In the genomic region with DNA sequence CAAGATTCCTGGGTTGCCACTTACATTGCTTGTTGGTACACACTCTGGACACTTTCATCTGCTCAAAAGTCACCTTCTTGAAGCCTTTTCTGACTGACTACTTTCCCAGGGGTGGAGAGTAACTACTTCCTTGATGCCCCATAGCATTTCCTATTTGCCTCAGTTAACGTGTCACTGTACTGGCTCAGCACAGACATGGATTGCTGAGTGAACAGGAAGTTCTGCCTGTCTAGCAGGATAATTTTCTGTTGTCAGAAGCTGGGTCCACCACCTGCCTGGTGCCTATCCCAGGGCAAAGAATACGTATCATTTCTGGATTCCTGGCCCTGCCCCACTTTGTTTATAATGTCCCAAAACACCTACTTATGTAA, we compare ENCODE assay signal across 21 cellular contexts. TPM values are rescaled to one million over a fixed set of nuclear protein-coding genes. Genes with fewer than 3 reads are reported as not detected.
DNase-seq lines count a peak whose midpoint lies in the region; ATAC-seq and TF ChIP-seq lines count a peak whose summit lies in the region.
"Had no signal": no experiment of that assay in that cellular context is flagged by ENCODE, and none has a peak within 500 bp of the region (broad histone marks: within the 10 kb centered on the region; RNA-seq: fewer than 3 reads in every experiment).

No MANE protein-coding gene starts in this region.

- POLR2A ChIA-PET in PC-9 (lab: Charles Lee; ENCODE audit: unreplicated experiment), result no interaction called here

- H3K4me2 ChIP-seq in PC-9 (peak overlapping the region; percentile 75), trophoblast cell (ENCODE audit: low read length) (peak overlapping the region; percentile 47)

- no peaks in the 10 kb centered on the region for H3K36me3 Mint-ChIP-seq in Calu3 (ENCODE audit: insufficient read depth, unreplicated experiment)
- H3K36me3 Mint-ChIP-seq: memory B cell had no signal

- H2AK5ac ChIP-seq in trophoblast cell (ENCODE audit: low read length), result no peak overlapping the region

- H3K14ac ChIP-seq in trophoblast cell (ENCODE audit: low read length), result no peak overlapping the region

- TSS peak; percentile 89 for BruUV-seq in Calu3 (replicated peaks; lab: Mats Ljungman, UMichigan)
- BruUV-seq in PC-9 (replicated peaks; lab: Mats Ljungman, UMichigan), result TSS peak; percentile 71

- peak overlapping the region; percentile 23 for H2BK120ac ChIP-seq in trophoblast cell (ENCODE audit: insufficient read depth, low read length, poor library complexity)

- H3K18ac ChIP-seq in trophoblast cell (ENCODE audit: low read length), result no peak overlapping the region

- peak overlapping the region; percentile 63; the same call in 1 of the 2 replicates for H2AFZ ChIP-seq in PC-9
- H2AFZ ChIP-seq in trophoblast cell (ENCODE audit: insufficient read depth, low read length, poor library complexity), result no peak overlapping the region

- CTCF ChIA-PET in Calu3 (lab: Charles Lee) (interaction anchor here (0.8 to 2.0 kb wide), 7 partner anchors 14 to 97 kb away, joined by 3 to 10 read pairs (median 4); no protein-coding TSS in a partner anchor), PC-9 (lab: Charles Lee) (interaction anchor here (0.6 kb wide), 1 partner anchor 16 kb away, joined by 4 read pairs; no protein-coding TSS in a partner anchor)

- H3K27ac ChIP-seq in PC-9 (peak overlapping the region; percentile 90), trophoblast cell (ENCODE audit: low read depth, low read length) (peak overlapping the region; percentile 93)

- no peak overlapping the region for H3K23ac ChIP-seq in trophoblast cell (ENCODE audit: low read length)

- peak overlapping the region; percentile 27; the same call in 1 of the 2 replicates for H3K4me3 ChIP-seq in PC-9
- no peak overlapping the region for H3K4me3 ChIP-seq in trophoblast cell (ENCODE audit: low read depth, low read length)

- H3K4ac ChIP-seq in trophoblast cell (ENCODE audit: low read depth, low read length), result no peak overlapping the region

- H3K79me1 ChIP-seq in trophoblast cell (ENCODE audit: low read length), result peaks cover 13% of the 10 kb centered on the region

- H3K27me3 Mint-ChIP-seq in Calu3 (ENCODE audit: unreplicated experiment), result no peaks in the 10 kb centered on the region

- peak overlapping the region; percentile 95 for H3K27ac Mint-ChIP-seq in Calu3 (ENCODE audit: unreplicated experiment)
- H3K27ac Mint-ChIP-seq: memory B cell, T-helper 17 cell had no signal

- no peaks in the 10 kb centered on the region for H3K27me3 ChIP-seq in PC-9 (ENCODE audit: insufficient read depth, low read depth)
- no peaks in the 10 kb centered on the region for H3K27me3 ChIP-seq in trophoblast cell (ENCODE audit: insufficient read depth, low read length)
- H3K27me3 ChIP-seq: BE2C had no signal

- H3K36me3 ChIP-seq in PC-9 (ENCODE audit: low read depth), result no peaks in the 10 kb centered on the region
- H3K36me3 ChIP-seq in trophoblast cell (ENCODE audit: control insufficient read depth in 1 of 2, insufficient read depth in 2 of 2, low read length in 2 of 2), result no peaks in the 10 kb centered on the region
- H3K36me3 ChIP-seq: BE2C had no signal

- WGBS in trophoblast cell (ENCODE audit: extremely low coverage, insufficient coverage, insufficient read length), result no CpG with 5 or more reads among the region's 2 CpGs

- peaks cover 69% of the 10 kb centered on the region for H3K4me1 Mint-ChIP-seq in Calu3 (ENCODE audit: low read depth, unreplicated experiment)
- H3K4me1 Mint-ChIP-seq: memory B cell had no signal

- no peaks in the 10 kb centered on the region for H3K79me2 ChIP-seq in PC-9 (ENCODE audit: low read depth)
- H3K79me2 ChIP-seq in trophoblast cell (ENCODE audit: control insufficient read depth, insufficient read depth, low read length, poor library complexity), result no peaks in the 10 kb centered on the region

- no peaks in the 10 kb centered on the region for H3K9me3 ChIP-seq in PC-9 (ENCODE audit: insufficient read depth, low read depth)
- no peaks in the 10 kb centered on the region for H3K9me3 ChIP-seq in trophoblast cell (ENCODE audit: insufficient read depth, low read depth, low read length)
- H3K9me3 ChIP-seq: BE2C had no signal

- H3K9me2 ChIP-seq in PC-9 (ENCODE audit: insufficient read depth), result no peaks in the 10 kb centered on the region

- no peak overlapping the region for H4K8ac ChIP-seq in trophoblast cell (ENCODE audit: low read depth, low read length)

- peak overlapping the region; percentile 27 for H3K4me3 Mint-ChIP-seq in Calu3 (ENCODE audit: low read depth, unreplicated experiment)
- H3K4me3 Mint-ChIP-seq: memory B cell, T-helper 17 cell had no signal

- H3K4me1 ChIP-seq in PC-9 (replicated peaks; ENCODE audit: insufficient read depth), result peaks cover 67% of the 10 kb centered on the region
- H3K4me1 ChIP-seq in trophoblast cell (ENCODE audit: control insufficient read depth in 1 of 2, insufficient read depth in 2 of 2, low read length in 2 of 2), result peaks cover 12 to 17% of the 10 kb centered on the region in 2 experiments
- H3K4me1 ChIP-seq: BE2C had no signal

- H2BK12ac ChIP-seq in trophoblast cell (ENCODE audit: low read length), result no peak overlapping the region

- intact Hi-C loops in Calu3 (cut with micrococcal nuclease; ENCODE audit: unreplicated experiment), result loop anchor here (5.0 kb wide), 1 partner anchor 82 kb away; no protein-coding TSS in a partner anchor
- intact Hi-C loops in PC-9 (cut with micrococcal nuclease; ENCODE audit: unreplicated experiment), result loop anchor here (1.0 to 5.0 kb wide), 6 partner anchors 17 to 288 kb away; no protein-coding TSS in a partner anchor

- H2BK5ac ChIP-seq in trophoblast cell (ENCODE audit: low read depth, low read length, poor library complexity), result peak overlapping the region; percentile 24

- peak overlapping the region; percentile 75 for H4K91ac ChIP-seq in trophoblast cell (ENCODE audit: low read depth, low read length)

- H3K9ac ChIP-seq in trophoblast cell (ENCODE audit: low read length), result no peak overlapping the region

- peaks cover 43% of the 10 kb centered on the region for H3F3A ChIP-seq in PC-9 (ENCODE audit: insufficient read depth, low read depth)

- H4K20me1 ChIP-seq in PC-9 (ENCODE audit: insufficient read depth), result no peaks in the 10 kb centered on the region

- peaks cover 5% of the 10 kb centered on the region for H3K9me3 Mint-ChIP-seq in Calu3 (ENCODE audit: low read depth, unreplicated experiment)

- H4K12ac ChIP-seq in trophoblast cell (ENCODE audit: low read depth, low read length), result no peak overlapping the region

- DNase-seq in Calu3 (peak; percentile 52), PC-9 (peak in 1 of 2 experiments; percentile 84), trophoblast cell (peak in 1 of 2 donors; percentile 60), NCI-H1930 (lab: John Stamatoyannopoulos, UW) (no peak)
- DNase-seq: activated CD4-positive, alpha-beta T cell treated with anti-CD3 and anti-CD28 coated beads for 48 hours; activated naive CD4-positive, alpha-beta T cell treated with Interleukin-2 at 50 U/mL for 16 hours; activated T-cell treated with anti-CD3 and anti-CD28 coated beads, Interleukin-2, amount 50 U/mL, for 48 hours; amniotic stem cell; BE2C; cortex of kidney; glutamatergic neuron; NCI-H1417 treated with DMSO at 0.1 percent for 48 hours; NCI-H2171; NCI-H524; stimulated activated CD4-positive, alpha-beta T cell treated with anti-CD3 and anti-CD28 coated beads, Interleukin-1b, Interleukin-23, amount 100 ng/mL, for 48 hours; T-helper 17 cell had no signal

- TF ChIP-seq CTCF in Calu3 (IDR thresholded peaks at IDR 0.05; ENCODE audit: unreplicated experiment) (no peak), PC-9 (conservative IDR thresholded peaks at IDR 0.05) (no peak)

- ATAC-seq in esophagus mucosa (peak; percentile 92), GM21737 (IDR thresholded peaks at IDR 0.05; ENCODE audit: unreplicated experiment) (no peak), GM21526 (IDR thresholded peaks at IDR 0.05; ENCODE audit: low FRiP score, unreplicated experiment) (no peak), HG02852 (IDR thresholded peaks at IDR 0.05; ENCODE audit: unreplicated experiment) (no peak)
- ATAC-seq: T-helper 17 cell had no signal

RNA-seq across cellular contexts. Expression of a gene that starts 15.3 kb away (rescaled TPM):
- 69.4 and 69.7 TPM in 2 replicates for total RNA-seq in Calu3 (2022)
- 35.6 and 42.2 TPM in 2 replicates for total RNA-seq in PC-9 (2021)
- total RNA-seq in esophagus mucosa, result 45.3 TPM
- polyA plus RNA-seq in trophoblast cell (2013), result 23.5 and 23.8 TPM in 2 replicates
